1 cellular context compared by ENCODE assay signal in genomic region chr6:89375427-89375868, GRCh38.
TF ChIP-seq lines count a peak whose summit lies in the region.

No MANE protein-coding gene starts in this region.

TF ChIP-seq in GM12878, 131 proteins besides CTCF, POLR2A, EP300 and RAD21 (continued from another document and continues in another):
- no peak for TF ChIP-seq ZNF592 (IDR thresholded peaks at IDR 0.05)
- no peak for TF ChIP-seq KLF5 (IDR thresholded peaks at IDR 0.05; ENCODE audit: partially characterized antibody)
- TF ChIP-seq STAT3 (IDR thresholded peaks at IDR 0.05; ENCODE audit: low read depth, low read length): no peak
- peak; percentile 71 to 77 for TF ChIP-seq IKZF2 (IDR thresholded peaks at IDR 0.05)
- TF ChIP-seq ESRRA (IDR thresholded peaks at IDR 0.05; ENCODE audit: low read length): no peak
- TF ChIP-seq E2F8 (IDR thresholded peaks at IDR 0.05; ENCODE audit: low read depth, partially characterized antibody): no peak
- TF ChIP-seq HDAC2 (IDR thresholded peaks at IDR 0.05): no peak
- no peak for TF ChIP-seq EZH2 (IDR thresholded peaks at IDR 0.05; ENCODE audit: borderline replicate concordance, control insufficient read depth, low read depth, low read length)
- TF ChIP-seq HDGF (IDR thresholded peaks at IDR 0.05): no peak
- TF ChIP-seq SMC3 (IDR thresholded peaks at IDR 0.05; ENCODE audit: borderline replicate concordance, low read length): peak; percentile 58; the same call in 1 of the 2 replicates
- no peak for TF ChIP-seq RFX5 (IDR thresholded peaks at IDR 0.05; ENCODE audit: low read depth, low read length)
- TF ChIP-seq SKIL (IDR thresholded peaks at IDR 0.05; ENCODE audit: low read depth, poor library complexity, severe bottlenecking): peak; percentile 89
- TF ChIP-seq SREBF2 (IDR thresholded peaks at IDR 0.05; ENCODE audit: low read length): no peak
- no peak for TF ChIP-seq TARDBP (IDR thresholded peaks at IDR 0.05; ENCODE audit: borderline replicate concordance)
- TF ChIP-seq, protein P1, sequence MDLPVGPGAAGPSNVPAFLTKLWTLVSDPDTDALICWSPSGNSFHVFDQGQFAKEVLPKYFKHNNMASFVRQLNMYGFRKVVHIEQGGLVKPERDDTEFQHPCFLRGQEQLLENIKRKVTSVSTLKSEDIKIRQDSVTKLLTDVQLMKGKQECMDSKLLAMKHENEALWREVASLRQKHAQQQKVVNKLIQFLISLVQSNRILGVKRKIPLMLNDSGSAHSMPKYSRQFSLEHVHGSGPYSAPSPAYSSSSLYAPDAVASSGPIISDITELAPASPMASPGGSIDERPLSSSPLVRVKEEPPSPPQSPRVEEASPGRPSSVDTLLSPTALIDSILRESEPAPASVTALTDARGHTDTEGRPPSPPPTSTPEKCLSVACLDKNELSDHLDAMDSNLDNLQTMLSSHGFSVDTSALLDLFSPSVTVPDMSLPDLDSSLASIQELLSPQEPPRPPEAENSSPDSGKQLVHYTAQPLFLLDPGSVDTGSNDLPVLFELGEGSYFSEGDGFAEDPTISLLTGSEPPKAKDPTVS (IDR thresholded peaks at IDR 0.05; ENCODE audit: low read depth, low read length): no peak
- no peak for TF ChIP-seq IRF5 (IDR thresholded peaks at IDR 0.05; ENCODE audit: borderline replicate concordance)
- TF ChIP-seq CBX5 (IDR thresholded peaks at IDR 0.05; ENCODE audit: low read depth): peak; percentile 75; the same call in 1 of the 2 replicates
- no peak for TF ChIP-seq KAT2A (conservative IDR thresholded peaks at IDR 0.05; ENCODE audit: control insufficient read depth, low read depth, low read length)
- TF ChIP-seq E2F4 (IDR thresholded peaks at IDR 0.05; ENCODE audit: low read depth, low read length): no peak
- TF ChIP-seq MAX (IDR thresholded peaks at IDR 0.05; ENCODE audit: low read depth, low read length): no peak
- no peak for TF ChIP-seq STAT1 (conservative IDR thresholded peaks at IDR 0.05)
- no peak for TF ChIP-seq SIN3A (IDR thresholded peaks at IDR 0.05; ENCODE audit: low read depth, low read length)
- TF ChIP-seq NRF1 (conservative IDR thresholded peaks at IDR 0.05; ENCODE audit: low read depth, low read length): no peak
- TF ChIP-seq CBFB (IDR thresholded peaks at IDR 0.05; ENCODE audit: low read depth): peak; percentile 75; the same call in 1 of the 2 replicates
- TF ChIP-seq SMAD5 (IDR thresholded peaks at IDR 0.05; ENCODE audit: low read depth): no peak
- 0 out of 2 replicates have a peak, but pooled peaks have one; percentile 53 for TF ChIP-seq IKZF1 (conservative IDR thresholded peaks at IDR 0.05)
- TF ChIP-seq RCOR1 (conservative IDR thresholded peaks at IDR 0.05; ENCODE audit: low read depth, low read length): no peak
- TF ChIP-seq MEF2B (IDR thresholded peaks at IDR 0.05; ENCODE audit: partially characterized antibody, poor library complexity, severe bottlenecking): peak; percentile 62
- TF ChIP-seq ZNF384 (IDR thresholded peaks at IDR 0.05; ENCODE audit: borderline replicate concordance, low read depth, low read length): 0 out of 2 replicates have a peak, but pooled peaks have one; percentile 19
- TF ChIP-seq, protein P2, sequence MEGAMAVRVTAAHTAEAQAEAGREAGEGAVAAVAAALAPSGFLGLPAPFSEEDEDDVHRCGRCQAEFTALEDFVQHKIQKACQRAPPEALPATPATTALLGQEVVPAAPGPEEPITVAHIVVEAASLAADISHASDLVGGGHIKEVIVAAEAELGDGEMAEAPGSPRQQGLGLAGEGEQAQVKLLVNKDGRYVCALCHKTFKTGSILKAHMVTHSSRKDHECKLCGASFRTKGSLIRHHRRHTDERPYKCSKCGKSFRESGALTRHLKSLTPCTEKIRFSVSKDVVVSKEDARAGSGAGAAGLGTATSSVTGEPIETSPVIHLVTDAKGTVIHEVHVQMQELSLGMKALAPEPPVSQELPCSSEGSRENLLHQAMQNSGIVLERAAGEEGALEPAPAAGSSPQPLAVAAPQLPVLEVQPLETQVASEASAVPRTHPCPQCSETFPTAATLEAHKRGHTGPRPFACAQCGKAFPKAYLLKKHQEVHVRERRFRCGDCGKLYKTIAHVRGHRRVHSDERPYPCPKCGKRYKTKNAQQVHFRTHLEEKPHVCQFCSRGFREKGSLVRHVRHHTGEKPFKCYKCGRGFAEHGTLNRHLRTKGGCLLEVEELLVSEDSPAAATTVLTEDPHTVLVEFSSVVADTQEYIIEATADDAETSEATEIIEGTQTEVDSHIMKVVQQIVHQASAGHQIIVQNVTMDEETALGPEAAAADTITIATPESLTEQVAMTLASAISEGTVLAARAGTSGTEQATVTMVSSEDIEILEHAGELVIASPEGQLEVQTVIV (IDR thresholded peaks at IDR 0.05; ENCODE audit: borderline replicate concordance, partially characterized antibody): no peak
- TF ChIP-seq PAX8 (IDR thresholded peaks at IDR 0.05): no peak
- no peak for TF ChIP-seq ZNF274 (IDR thresholded peaks at IDR 0.05; ENCODE audit: insufficient read depth, insufficient read length)
- TF ChIP-seq ZBED1 (IDR thresholded peaks at IDR 0.05; ENCODE audit: borderline replicate concordance): no peak; the same call in 1 of the 2 replicates
- TF ChIP-seq ATF2 (IDR thresholded peaks at IDR 0.05; ENCODE audit: low read length): peak; percentile 65; the same call in 1 of the 2 replicates
- TF ChIP-seq BCL11A (IDR thresholded peaks at IDR 0.05; ENCODE audit: low read depth, low read length): peak; percentile 85; the same call in 1 of the 2 replicates
- TF ChIP-seq MYB (IDR thresholded peaks at IDR 0.05; ENCODE audit: borderline replicate concordance, low read depth, low read length): no peak
- no peak for TF ChIP-seq SUPT20H (IDR thresholded peaks at IDR 0.05; ENCODE audit: borderline replicate concordance, control insufficient read depth, low read depth, low read length)
- no peak for TF ChIP-seq FOXK2 (IDR thresholded peaks at IDR 0.05)
- TF ChIP-seq NR2F1 (conservative IDR thresholded peaks at IDR 0.05): peak; percentile 76
- TF ChIP-seq ZSCAN29 (IDR thresholded peaks at IDR 0.05): no peak
- TF ChIP-seq USF2 (IDR thresholded peaks at IDR 0.05; ENCODE audit: borderline replicate concordance, low read depth, low read length): no peak; the same call in 1 of the 2 replicates
- peak; percentile 59; the same call in 1 of the 2 replicates for TF ChIP-seq EED (IDR thresholded peaks at IDR 0.05; ENCODE audit: low read depth)
- TF ChIP-seq NFIC (IDR thresholded peaks at IDR 0.05; ENCODE audit: low read depth, low read length): peak; percentile 51; the same call in 1 of the 2 replicates
- no peak for TF ChIP-seq EGR1 (IDR thresholded peaks at IDR 0.05; ENCODE audit: borderline replicate concordance in 1 of 2, low read depth in 2 of 2, low read length in 2 of 2)
- TF ChIP-seq ATF7 (IDR thresholded peaks at IDR 0.05; ENCODE audit: low read depth): peak; percentile 42; the same call in 1 of the 2 replicates
- TF ChIP-seq NFYA (IDR thresholded peaks at IDR 0.05; ENCODE audit: borderline replicate concordance, low read depth, low read length): no peak
